Comparison of ENCODE assay signal across 8 cellular contexts in genomic region chr22:21102659-21103267, GRCh38. TPM values are rescaled to one million over a fixed set of nuclear protein-coding genes. Genes with fewer than 3 reads are reported as not detected.
DNase-seq lines count a peak whose midpoint lies in the region; ATAC-seq and TF ChIP-seq lines count a peak whose summit lies in the region.

No MANE protein-coding gene starts in this region.

- no peak overlapping the region for H3K27ac Mint-ChIP-seq in T-helper 17 cell

- H3K27me3 Mint-ChIP-seq in T-helper 17 cell, result peaks cover 62% of the 10 kb centered on the region

- H3K27ac ChIP-seq in gastrocnemius medialis, result no peak overlapping the region

- intact Hi-C loops in gastrocnemius medialis (cut with DNase I; ENCODE audit: low total_unique reads), result no loop called here

- peaks cover 7% of the 10 kb centered on the region for H3K4me1 Mint-ChIP-seq in T-helper 17 cell

- H3K4me1 ChIP-seq in gastrocnemius medialis, result no peaks in the 10 kb centered on the region

- TF ChIP-seq POLR2A in NB4 (IDR thresholded peaks at IDR 0.05; ENCODE audit: extremely low read depth, insufficient read length), result no peak
- no peak for TF ChIP-seq POLR2A in gastrocnemius medialis (IDR thresholded peaks at IDR 0.05)

- no peaks in the 10 kb centered on the region for H3K9me3 ChIP-seq in T-helper 17 cell (ENCODE audit: control insufficient read depth, low read length, poor library complexity, severe bottlenecking)
- no peaks in the 10 kb centered on the region for H3K9me3 ChIP-seq in gastrocnemius medialis

- H3K27me3 ChIP-seq in gastrocnemius medialis, result peaks cover 3 to 6% (median 4%) of the 10 kb centered on the region in 3 donors

- H3K36me3 Mint-ChIP-seq in T-helper 17 cell (ENCODE audit: low read depth), result no peaks in the 10 kb centered on the region

- H3K36me3 ChIP-seq in gastrocnemius medialis, result no peaks in the 10 kb centered on the region

- in situ Hi-C loops in gastrocnemius medialis (cut with MboI; ENCODE audit: low sequenced_read_pairs in 4 of 4), result no loop called here

- ATAC-seq in T-helper 17 cell (peak; percentile 98), gastrocnemius medialis (peak in 1 of 2 donors; percentile 75), HG02571 (IDR thresholded peaks at IDR 0.05; ENCODE audit: unreplicated experiment) (no peak), GM21619 (IDR thresholded peaks at IDR 0.05; ENCODE audit: unreplicated experiment) (no peak)

- peak overlapping the region; percentile 7 for H3K4me3 Mint-ChIP-seq in T-helper 17 cell

- H3K4me3 ChIP-seq in NB4 (ENCODE audit: low read depth, low read length), result no peak overlapping the region
- H3K4me3 ChIP-seq in gastrocnemius medialis, result no peak overlapping the region

- TF ChIP-seq CTCF in GM12872 (IDR thresholded peaks at IDR 0.05; ENCODE audit: insufficient read depth, low read depth, low read length), result peak; percentile 87
- TF ChIP-seq CTCF in NB4 (IDR thresholded peaks at IDR 0.05; ENCODE audit: low read depth, low read length), result peak; percentile 77
- peak; percentile 32 to 66 (median 51) for TF ChIP-seq CTCF in gastrocnemius medialis (IDR thresholded peaks at IDR 0.05 in 4 of 5, conservative IDR thresholded peaks at IDR 0.05 in 1 of 5)

- peak; percentile 77 for DNase-seq in NB4 (ENCODE audit: low read depth)
- DNase-seq in T-helper 17 cell, result peak; percentile 46 to 72 (median 48)
- DNase-seq in amniotic epithelial cell (ENCODE audit: low read depth), result peak; percentile 81
- peak; percentile 77 for DNase-seq in hepatic stellate cell (ENCODE audit: low spot score)
- peak; percentile 4 to 28 for DNase-seq in gastrocnemius medialis

RNA-seq across cellular contexts. Expression of gene LRRC74B, which starts 57.0 kb away (rescaled TPM):
- total RNA-seq in T-helper 17 cell, result under 1 TPM in 1 of 2 donors, not detected in 1; 0.10 TPM
- not detected for total RNA-seq in gastrocnemius medialis

Comparison
In these comparisons a context has a peak if more than half of its experiments do, and no peak if none do; other contexts are left out.
1. DNase-seq: peak in every context shown above with its lines; median percentile 81 in amniotic epithelial cell; 77 in NB4; 77 in hepatic stellate cell; 48 in T-helper 17 cell; 16 in gastrocnemius medialis.